ENCODE assay signal across 10 cellular contexts in genomic region chr2:100394111-100394641, GRCh38.
DNase-seq lines count a peak whose midpoint lies in the region; ATAC-seq lines count a peak whose summit lies in the region.
"Had no signal": no experiment of that assay in that cellular context is flagged by ENCODE, and none has a peak within 500 bp of the region (broad histone marks: within the 10 kb centered on the region; RNA-seq: fewer than 3 reads in every experiment).

No MANE protein-coding gene starts in this region.

- ATAC-seq in GM18508 (IDR thresholded peaks at IDR 0.05; ENCODE audit: insufficient read depth, unreplicated experiment), result peak; percentile 42
- ATAC-seq in GM21390 (IDR thresholded peaks at IDR 0.05; ENCODE audit: unreplicated experiment), result peak; percentile 50
- ATAC-seq in HG03175 (IDR thresholded peaks at IDR 0.05; ENCODE audit: unreplicated experiment), result peak; percentile 70
- ATAC-seq: activated T-cell treated with anti-CD3 and anti-CD28 coated beads, Interleukin-2, amount 50 U/mL, for 72 hours had no signal

- DNase-seq in left kidney (ENCODE audit: low read depth, low spot score) (peak; percentile 82), NCI-H1105 (lab: John Stamatoyannopoulos, UW) (no peak), activated gamma-delta T cell (lab: John Stamatoyannopoulos, UW) (no peak), NCI-H2171 (lab: John Stamatoyannopoulos, UW) (no peak), NOMO-1 (lab: John Stamatoyannopoulos, UW; ENCODE audit: unreplicated experiment in 2 of 2) (no peak)
- DNase-seq: activated T-cell treated with anti-CD3 and anti-CD28 coated beads, Interleukin-2, amount 50 U/mL, for 72 hours; NCI-H1694 had no signal
